Comparison of ENCODE assay signal across 1 cellular context in the genomic region with DNA sequence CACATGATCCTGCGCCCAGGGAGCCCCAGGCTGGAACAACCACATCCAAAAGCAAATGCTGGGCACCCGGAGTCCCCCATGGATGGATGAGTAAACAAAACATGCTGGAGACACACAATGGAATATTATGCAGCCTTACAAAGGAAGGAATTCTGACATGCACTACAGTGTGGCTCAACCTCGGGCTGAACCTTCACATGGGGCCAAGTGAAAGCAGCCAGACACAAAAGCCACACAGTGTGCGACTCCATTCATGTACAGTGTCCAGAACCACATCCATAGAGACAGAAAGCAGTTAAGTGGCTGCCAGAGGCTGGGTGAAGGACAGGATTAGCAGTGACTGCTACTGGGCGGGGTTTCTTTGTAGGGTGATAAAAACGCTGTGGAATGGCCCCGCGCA.
TF ChIP-seq lines count a peak whose summit lies in the region.

No MANE protein-coding gene starts in this region.

TF ChIP-seq in HepG2, 621 proteins besides CTCF, POLR2A, EP300 and RAD21:
- no peak for TF ChIP-seq TMF1 (CRISPR knock-in tag; IDR thresholded peaks at IDR 0.05; ENCODE audit: low read depth)
- TF ChIP-seq ZFP91 (CRISPR knock-in tag; IDR thresholded peaks at IDR 0.05; ENCODE audit: borderline replicate concordance): 0 out of 2 replicates have a peak, but pooled peaks have one; percentile 1
- TF ChIP-seq, protein P1, sequence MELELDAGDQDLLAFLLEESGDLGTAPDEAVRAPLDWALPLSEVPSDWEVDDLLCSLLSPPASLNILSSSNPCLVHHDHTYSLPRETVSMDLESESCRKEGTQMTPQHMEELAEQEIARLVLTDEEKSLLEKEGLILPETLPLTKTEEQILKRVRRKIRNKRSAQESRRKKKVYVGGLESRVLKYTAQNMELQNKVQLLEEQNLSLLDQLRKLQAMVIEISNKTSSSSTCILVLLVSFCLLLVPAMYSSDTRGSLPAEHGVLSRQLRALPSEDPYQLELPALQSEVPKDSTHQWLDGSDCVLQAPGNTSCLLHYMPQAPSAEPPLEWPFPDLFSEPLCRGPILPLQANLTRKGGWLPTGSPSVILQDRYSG (CRISPR knock-in tag; IDR thresholded peaks at IDR 0.05): no peak
